8 cellular contexts compared by ENCODE assay signal in the genomic region with DNA sequence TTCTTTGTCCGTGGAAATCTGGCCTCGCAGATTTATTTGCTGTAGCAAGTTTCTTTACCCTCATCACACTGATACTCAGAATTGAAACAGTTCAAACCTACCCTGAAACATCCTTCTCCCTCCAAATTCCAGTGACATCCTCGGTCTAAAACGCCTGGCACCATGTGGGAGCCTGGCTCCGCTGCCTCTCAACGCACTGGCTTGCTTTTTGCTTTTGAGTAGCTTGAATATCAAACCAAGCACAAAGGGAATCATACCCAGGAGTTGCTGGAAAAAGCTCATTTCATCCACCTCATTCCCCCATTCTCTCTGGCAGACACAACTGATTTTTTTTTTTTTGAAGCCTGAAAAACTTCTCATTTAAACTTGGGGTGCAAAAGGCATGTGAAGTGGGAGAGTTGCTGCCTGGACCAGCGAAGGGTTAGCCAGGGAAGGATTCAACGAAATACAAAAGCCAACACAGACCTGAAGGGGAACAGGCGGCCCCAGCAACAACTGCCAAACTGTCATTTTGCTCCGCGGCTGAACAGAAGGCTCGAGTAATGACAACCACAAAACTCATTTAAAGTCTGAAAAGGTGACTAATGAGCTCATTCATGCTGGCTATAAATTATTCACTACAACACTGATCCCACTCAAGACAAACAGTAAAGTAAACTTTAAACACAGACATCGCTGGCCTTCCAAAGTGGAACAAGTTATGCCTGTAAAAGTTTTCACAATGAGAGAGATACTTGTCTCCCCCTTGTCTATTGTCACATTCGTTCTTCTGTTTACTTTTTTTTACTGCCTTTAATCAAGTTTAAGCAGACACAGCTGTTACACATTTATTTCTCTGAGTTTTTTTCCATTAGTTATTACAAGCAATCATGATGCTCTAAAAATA. TPM values are rescaled to one million over a fixed set of nuclear protein-coding genes. Genes with fewer than 3 reads are reported as not detected.
DNase-seq lines count a peak whose midpoint lies in the region; ATAC-seq and TF ChIP-seq lines count a peak whose summit lies in the region.

No MANE protein-coding gene starts in this region.

- H3K27ac Mint-ChIP-seq in activated CD4-positive, alpha-beta memory T cell treated with anti-CD3 and anti-CD28 coated beads for 36 hours = peak overlapping the region; percentile 88

- peak; percentile 81 for DNase-seq in DND-41
- DNase-seq in NCI-H1417 treated with DMSO at 0.1 percent for 48 hours (lab: John Stamatoyannopoulos, UW) = peak; percentile 67
- peak; percentile 85 for DNase-seq in activated CD4-positive, alpha-beta memory T cell treated with anti-CD3 and anti-CD28 coated beads for 36 hours
- DNase-seq in fibroblast of villous mesenchyme (ENCODE audit: low read depth) = peak; percentile 75
- DNase-seq in sciatic nerve (ENCODE audit: low spot score) = no peak
- no peak for DNase-seq in middle frontal gyrus (ENCODE audit: extremely low spot score, low spot score)

- H3K27me3 Mint-ChIP-seq in activated CD4-positive, alpha-beta memory T cell treated with anti-CD3 and anti-CD28 coated beads for 36 hours = no peaks in the 10 kb centered on the region

- H3K27me3 ChIP-seq in DND-41 (ENCODE audit: insufficient read depth, low read length, poor library complexity) (no peaks in the 10 kb centered on the region), parathyroid adenoma (ENCODE audit: control insufficient read depth, insufficient read depth, low read length) (no peaks in the 10 kb centered on the region)

- no peaks in the 10 kb centered on the region for H4K20me1 ChIP-seq in DND-41 (ENCODE audit: insufficient read depth, low read length)

- ATAC-seq in DND-41 (ENCODE audit: insufficient read depth, low read depth) = peak; percentile 76
- no peak for ATAC-seq in sciatic nerve
- no peak for ATAC-seq in HG02763 (IDR thresholded peaks at IDR 0.05; ENCODE audit: unreplicated experiment)

- H3K4me1 ChIP-seq in DND-41 (ENCODE audit: insufficient read depth, low read length) (peaks cover 55% of the 10 kb centered on the region), parathyroid adenoma (peaks cover 6% of the 10 kb centered on the region)

- H3K79me2 ChIP-seq in DND-41 (ENCODE audit: insufficient read depth, low read length) (peaks cover 37% of the 10 kb centered on the region), parathyroid adenoma (peaks cover 5% of the 10 kb centered on the region)

- peaks cover 64% of the 10 kb centered on the region for H3K4me1 Mint-ChIP-seq in activated CD4-positive, alpha-beta memory T cell treated with anti-CD3 and anti-CD28 coated beads for 36 hours (ENCODE audit: low read depth)

- peak overlapping the region; percentile 100 for H3K27ac ChIP-seq in DND-41 (ENCODE audit: low read length)
- H3K27ac ChIP-seq in parathyroid adenoma = peak overlapping the region; percentile 12

- intact Hi-C loops in activated CD4-positive, alpha-beta memory T cell treated with anti-CD3 and anti-CD28 coated beads for 36 hours (cut with micrococcal nuclease) = loop anchor here (1.0 to 5.0 kb wide), 11 partner anchors 7 to 338 kb away; no protein-coding TSS in a partner anchor
- intact Hi-C loops in sciatic nerve (cut with DNase I) = no loop called here

- H2AFZ ChIP-seq in DND-41 (ENCODE audit: low read depth, low read length) = peak overlapping the region; percentile 66
- no peak overlapping the region for H2AFZ ChIP-seq in parathyroid adenoma

- CTCF ChIA-PET in activated CD4-positive, alpha-beta memory T cell treated with anti-CD3 and anti-CD28 coated beads for 36 hours (lab: Charles Lee) = interaction anchor here (0.9 to 2.1 kb wide), 4 partner anchors 75 to 212 kb away, joined by 3 to 8 read pairs (median 3); no protein-coding TSS in a partner anchor

- H3K9ac ChIP-seq in DND-41 (ENCODE audit: low read depth, low read length) (peak overlapping the region; percentile 79), parathyroid adenoma (no peak overlapping the region)

- H3K9me3 ChIP-seq in DND-41 (ENCODE audit: insufficient read depth, low read length, severe bottlenecking) = no peaks in the 10 kb centered on the region
- H3K9me3 ChIP-seq in parathyroid adenoma (ENCODE audit: control insufficient read depth, low read length) = no peaks in the 10 kb centered on the region

- peak overlapping the region; percentile 31 to 55 for H3K4me3 ChIP-seq in DND-41 (ENCODE audit: low read depth in 1 of 2, low read length in 2 of 2)
- H3K4me3 ChIP-seq in fibroblast of villous mesenchyme (ENCODE audit: low read depth, low read length) = no peak overlapping the region
- H3K4me3 ChIP-seq in parathyroid adenoma (ENCODE audit: low read depth, low read length) = no peak overlapping the region

- H3K4me3 Mint-ChIP-seq in activated CD4-positive, alpha-beta memory T cell treated with anti-CD3 and anti-CD28 coated beads for 36 hours = peak overlapping the region; percentile 67

- H3K36me3 Mint-ChIP-seq in activated CD4-positive, alpha-beta memory T cell treated with anti-CD3 and anti-CD28 coated beads for 36 hours = no peaks in the 10 kb centered on the region

- TF ChIP-seq CTCF in DND-41 (IDR thresholded peaks at IDR 0.05; ENCODE audit: borderline replicate concordance, extremely low read depth, low read length, poor library complexity, severe bottlenecking) (no peak), fibroblast of villous mesenchyme (IDR thresholded peaks at IDR 0.05; ENCODE audit: insufficient read depth, low read depth, low read length) (no peak), parathyroid adenoma (IDR thresholded peaks at IDR 0.05) (no peak)

- POLR2A ChIA-PET in activated CD4-positive, alpha-beta memory T cell treated with anti-CD3 and anti-CD28 coated beads for 36 hours (lab: Charles Lee) = interaction anchor here (0.6 to 2.8 kb wide), 15 partner anchors 12 to 527 kb away, joined by 3 to 32 read pairs (median 5); a partner anchor contains a TSS

- H3K36me3 ChIP-seq in DND-41 (ENCODE audit: insufficient read depth, low read length) = no peaks in the 10 kb centered on the region
- no peaks in the 10 kb centered on the region for H3K36me3 ChIP-seq in parathyroid adenoma (ENCODE audit: control insufficient read depth, insufficient read depth, low read length)

- H3K9me3 Mint-ChIP-seq in activated CD4-positive, alpha-beta memory T cell treated with anti-CD3 and anti-CD28 coated beads for 36 hours = no peaks in the 10 kb centered on the region

- H3K4me2 ChIP-seq in DND-41 (ENCODE audit: insufficient read depth, low read length) (peak overlapping the region; percentile 74), parathyroid adenoma (ENCODE audit: low read length) (no peak overlapping the region)

RNA-seq across cellular contexts. Expression of a gene that starts 12.4 kb away (rescaled TPM):
- 10 to 100 TPM; 59.1 to 63.5 TPM for total RNA-seq in activated CD4-positive, alpha-beta memory T cell treated with anti-CD3 and anti-CD28 coated beads for 36 hours
- total RNA-seq in fibroblast of villous mesenchyme (33.2 and 58.6 TPM in 2 replicates), sciatic nerve (80.9 TPM)

Comparison
In these comparisons a context has a peak if more than half of its experiments do, and no peak if none do; other contexts are left out.
1. DNase-seq: peak in DND-41 (single experiment), NCI-H1417 treated with DMSO at 0.1 percent for 48 hours (single experiment), activated CD4-positive, alpha-beta memory T cell treated with anti-CD3 and anti-CD28 coated beads for 36 hours (single experiment) and fibroblast of villous mesenchyme (single experiment); none in sciatic nerve (single experiment) and middle frontal gyrus (single experiment).
2. H3K4me3 ChIP-seq: peak in DND-41 (2 of 2); none in fibroblast of villous mesenchyme (single experiment) and parathyroid adenoma (single experiment).